18 cellular contexts compared by ENCODE assay signal in genomic region chr1:77652179-77652745, GRCh38.
DNase-seq lines count a peak whose midpoint lies in the region; ATAC-seq and TF ChIP-seq lines count a peak whose summit lies in the region.
"Had no signal": no experiment of that assay in that cellular context is flagged by ENCODE, and none has a peak within 500 bp of the region (broad histone marks: within the 10 kb centered on the region; RNA-seq: fewer than 3 reads in every experiment).

No MANE protein-coding gene starts in this region.

- H3K27ac ChIP-seq in tibial artery (no peak overlapping the region), coronary artery (no peak overlapping the region)
- H3K27ac ChIP-seq: HL-60, right atrium auricular region, thyroid gland had no signal

- no peaks in the 10 kb centered on the region for H3K4me1 ChIP-seq in tibial artery
- H3K4me1 ChIP-seq: HAP-1, thyroid gland had no signal

- peaks cover 0 to 4% (median 0%) of the 10 kb centered on the region in 3 donors for H3K36me3 ChIP-seq in tibial artery
- H3K36me3 ChIP-seq: HAP-1, thyroid gland had no signal

- no peak for TF ChIP-seq CTCF in tibial artery (IDR thresholded peaks at IDR 0.05)
- no peak for TF ChIP-seq CTCF in coronary artery (IDR thresholded peaks at IDR 0.05)

- H3K27me3 ChIP-seq in tibial artery, result no peaks in the 10 kb centered on the region
- H3K27me3 ChIP-seq: right atrium auricular region, thyroid gland had no signal

- intact Hi-C loops in tibial artery (cut with DNase I; ENCODE audit: low total_unique reads), result no loop called here

- ATAC-seq in HG03280 (IDR thresholded peaks at IDR 0.05; ENCODE audit: unreplicated experiment), result no peak
- ATAC-seq: activated T-helper 17 cell treated with anti-CD3 and anti-CD28 coated beads, Interleukin-2, amount 50 U/mL, for 72 hours; stimulated activated memory B cell treated with anti-CD40 and anti-IgM and Interleukin-4, amounts not matched to agents 10 μg/mL and 1 μg/mL and 100 μg/mL, for 72 hours had no signal

- H3K4me3 ChIP-seq in tibial artery, result no peak overlapping the region
- no peak overlapping the region for H3K4me3 ChIP-seq in coronary artery
- H3K4me3 ChIP-seq: HAP-1, right atrium auricular region, thyroid gland had no signal

- H3K9me3 ChIP-seq in tibial artery, result peaks cover 0 to 14% (median 12%) of the 10 kb centered on the region in 3 donors
- H3K9me3 ChIP-seq: thyroid gland had no signal

- DNase-seq in EH (ENCODE audit: low read depth), result peak; percentile 49
- peak; percentile 80 for DNase-seq in HCEC 1CT
- peak; percentile 2 for DNase-seq in astrocyte of the hippocampus (ENCODE audit: low read depth, low spot score)
- DNase-seq in iris pigment epithelial cell (ENCODE audit: low read depth), result peak; percentile 29
- no peak for DNase-seq in tibial artery
- DNase-seq in coronary artery (ENCODE audit: low spot score), result no peak
- DNase-seq: AML-193, erythroblast, KBM-7, NCI-H1092 treated with DMSO at 0.1 percent for 48 hours, NCI-H2029 treated with DMSO at 0.1 percent for 48 hours, thyroid gland had no signal

Comparison
In these comparisons a context has a peak if more than half of its experiments do, and no peak if none do; other contexts are left out.
1. DNase-seq: peak in EH (single experiment), HCEC 1CT (single experiment), astrocyte of the hippocampus (single experiment) and iris pigment epithelial cell (single experiment); none in tibial artery (0 of 2) and coronary artery (single experiment).